ENCODE assay signal across 1 cellular context in the genomic region with DNA sequence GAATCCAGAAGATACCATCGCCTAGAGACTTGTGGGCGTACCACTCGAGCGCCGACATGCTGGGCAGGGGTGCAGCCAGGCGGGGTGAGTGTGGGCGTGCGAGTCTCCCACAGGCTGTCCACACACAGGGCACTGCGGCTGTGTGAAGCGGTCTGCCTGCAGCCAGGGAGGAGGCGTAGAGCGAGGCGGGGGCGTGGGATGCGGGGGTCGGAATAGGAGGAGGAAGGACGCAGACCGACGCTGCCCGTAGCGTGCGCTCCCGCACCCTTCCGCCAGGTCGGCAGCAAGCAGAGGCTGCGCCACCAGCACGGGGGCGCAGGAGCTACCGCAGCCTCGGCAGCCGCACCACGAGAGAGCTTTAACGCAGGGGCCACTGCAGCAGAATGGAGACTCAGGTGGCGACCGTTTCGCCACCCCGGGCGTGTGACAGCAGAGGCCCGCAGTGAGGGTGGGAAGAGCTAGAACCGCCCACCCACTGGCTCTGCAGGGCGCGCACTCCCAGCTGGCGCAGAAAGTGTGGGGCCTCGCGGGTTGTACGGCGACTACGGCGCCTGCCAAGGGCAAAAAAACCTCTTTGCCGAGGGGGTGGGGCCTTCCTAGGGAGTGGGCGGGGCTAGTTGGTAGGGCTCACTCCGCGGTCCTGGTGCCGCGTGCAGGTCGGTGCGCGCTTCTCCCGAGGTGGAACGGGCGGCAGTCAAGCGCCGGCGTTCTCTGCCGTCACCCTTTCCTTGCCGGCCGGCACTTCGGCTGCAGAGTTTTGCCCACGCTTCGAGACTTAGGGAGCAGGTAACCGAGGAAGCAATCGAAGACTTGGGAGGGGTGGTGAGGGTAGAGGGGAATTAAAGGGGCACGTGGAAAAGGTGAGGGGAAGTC.
TF ChIP-seq lines count a peak whose summit lies in the region.

A gene (minus strand): TSS at position 537 of the 873 bp plus-strand sequence. CDS start 479 bp downstream, at position 58.
A gene with protein sequence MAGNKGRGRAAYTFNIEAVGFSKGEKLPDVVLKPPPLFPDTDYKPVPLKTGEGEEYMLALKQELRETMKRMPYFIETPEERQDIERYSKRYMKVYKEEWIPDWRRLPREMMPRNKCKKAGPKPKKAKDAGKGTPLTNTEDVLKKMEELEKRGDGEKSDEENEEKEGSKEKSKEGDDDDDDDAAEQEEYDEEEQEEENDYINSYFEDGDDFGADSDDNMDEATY (plus strand): TSS at position 630 of the 873 bp plus-strand sequence. CDS start 10,704 bp downstream, outside the sequence.

TF ChIP-seq in HepG2, 621 proteins besides CTCF, POLR2A, EP300 and RAD21 (continued from another document and continues in another):
- TF ChIP-seq, protein P1, sequence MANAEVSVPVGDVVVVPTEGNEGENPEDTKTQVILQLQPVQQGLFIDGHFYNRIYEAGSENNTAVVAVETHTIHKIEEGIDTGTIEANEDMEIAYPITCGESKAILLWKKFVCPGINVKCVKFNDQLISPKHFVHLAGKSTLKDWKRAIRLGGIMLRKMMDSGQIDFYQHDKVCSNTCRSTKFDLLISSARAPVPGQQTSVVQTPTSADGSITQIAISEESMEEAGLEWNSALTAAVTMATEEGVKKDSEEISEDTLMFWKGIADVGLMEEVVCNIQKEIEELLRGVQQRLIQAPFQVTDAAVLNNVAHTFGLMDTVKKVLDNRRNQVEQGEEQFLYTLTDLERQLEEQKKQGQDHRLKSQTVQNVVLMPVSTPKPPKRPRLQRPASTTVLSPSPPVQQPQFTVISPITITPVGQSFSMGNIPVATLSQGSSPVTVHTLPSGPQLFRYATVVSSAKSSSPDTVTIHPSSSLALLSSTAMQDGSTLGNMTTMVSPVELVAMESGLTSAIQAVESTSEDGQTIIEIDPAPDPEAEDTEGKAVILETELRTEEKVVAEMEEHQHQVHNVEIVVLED (CRISPR knock-in tag; IDR thresholded peaks at IDR 0.05; ENCODE audit: borderline replicate concordance) = peak; percentile 95
- TF ChIP-seq ZKSCAN8 (CRISPR knock-in tag; IDR thresholded peaks at IDR 0.05; ENCODE audit: borderline replicate concordance) = no peak
- peak; percentile 79; the same call in 1 of the 2 replicates for TF ChIP-seq MTF1 (CRISPR knock-in tag; IDR thresholded peaks at IDR 0.05)
- peak; percentile 65; the same call in 1 of the 2 replicates for TF ChIP-seq ZNF616 (CRISPR knock-in tag; IDR thresholded peaks at IDR 0.05; ENCODE audit: low read depth)
- TF ChIP-seq ZFAT (CRISPR knock-in tag; conservative IDR thresholded peaks at IDR 0.05) = no peak
- peak; percentile 12; the same call in 1 of the 2 replicates for TF ChIP-seq BRD4 (CRISPR knock-in tag; IDR thresholded peaks at IDR 0.05)
- 0 out of 2 replicates have a peak, but pooled peaks have one; percentile 18 for TF ChIP-seq ZNF3 (CRISPR knock-in tag; IDR thresholded peaks at IDR 0.05)
- TF ChIP-seq, protein P2, sequence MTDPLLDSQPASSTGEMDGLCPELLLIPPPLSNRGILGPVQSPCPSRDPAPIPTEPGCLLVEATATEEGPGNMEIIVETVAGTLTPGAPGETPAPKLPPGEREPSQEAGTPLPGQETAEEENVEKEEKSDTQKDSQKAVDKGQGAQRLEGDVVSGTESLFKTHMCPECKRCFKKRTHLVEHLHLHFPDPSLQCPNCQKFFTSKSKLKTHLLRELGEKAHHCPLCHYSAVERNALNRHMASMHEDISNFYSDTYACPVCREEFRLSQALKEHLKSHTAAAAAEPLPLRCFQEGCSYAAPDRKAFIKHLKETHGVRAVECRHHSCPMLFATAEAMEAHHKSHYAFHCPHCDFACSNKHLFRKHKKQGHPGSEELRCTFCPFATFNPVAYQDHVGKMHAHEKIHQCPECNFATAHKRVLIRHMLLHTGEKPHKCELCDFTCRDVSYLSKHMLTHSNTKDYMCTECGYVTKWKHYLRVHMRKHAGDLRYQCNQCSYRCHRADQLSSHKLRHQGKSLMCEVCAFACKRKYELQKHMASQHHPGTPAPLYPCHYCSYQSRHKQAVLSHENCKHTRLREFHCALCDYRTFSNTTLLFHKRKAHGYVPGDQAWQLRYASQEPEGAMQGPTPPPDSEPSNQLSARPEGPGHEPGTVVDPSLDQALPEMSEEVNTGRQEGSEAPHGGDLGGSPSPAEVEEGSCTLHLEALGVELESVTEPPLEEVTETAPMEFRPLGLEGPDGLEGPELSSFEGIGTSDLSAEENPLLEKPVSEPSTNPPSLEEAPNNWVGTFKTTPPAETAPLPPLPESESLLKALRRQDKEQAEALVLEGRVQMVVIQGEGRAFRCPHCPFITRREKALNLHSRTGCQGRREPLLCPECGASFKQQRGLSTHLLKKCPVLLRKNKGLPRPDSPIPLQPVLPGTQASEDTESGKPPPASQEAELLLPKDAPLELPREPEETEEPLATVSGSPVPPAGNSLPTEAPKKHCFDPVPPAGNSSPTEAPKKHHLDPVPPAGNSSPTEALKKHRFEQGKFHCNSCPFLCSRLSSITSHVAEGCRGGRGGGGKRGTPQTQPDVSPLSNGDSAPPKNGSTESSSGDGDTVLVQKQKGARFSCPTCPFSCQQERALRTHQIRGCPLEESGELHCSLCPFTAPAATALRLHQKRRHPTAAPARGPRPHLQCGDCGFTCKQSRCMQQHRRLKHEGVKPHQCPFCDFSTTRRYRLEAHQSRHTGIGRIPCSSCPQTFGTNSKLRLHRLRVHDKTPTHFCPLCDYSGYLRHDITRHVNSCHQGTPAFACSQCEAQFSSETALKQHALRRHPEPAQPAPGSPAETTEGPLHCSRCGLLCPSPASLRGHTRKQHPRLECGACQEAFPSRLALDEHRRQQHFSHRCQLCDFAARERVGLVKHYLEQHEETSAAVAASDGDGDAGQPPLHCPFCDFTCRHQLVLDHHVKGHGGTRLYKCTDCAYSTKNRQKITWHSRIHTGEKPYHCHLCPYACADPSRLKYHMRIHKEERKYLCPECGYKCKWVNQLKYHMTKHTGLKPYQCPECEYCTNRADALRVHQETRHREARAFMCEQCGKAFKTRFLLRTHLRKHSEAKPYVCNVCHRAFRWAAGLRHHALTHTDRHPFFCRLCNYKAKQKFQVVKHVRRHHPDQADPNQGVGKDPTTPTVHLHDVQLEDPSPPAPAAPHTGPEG (CRISPR knock-in tag; IDR thresholded peaks at IDR 0.05) = no peak; the same call in none of the 2 replicates
- peak; percentile 91; the same call in 1 of the 2 replicates for TF ChIP-seq ZNF33B (CRISPR knock-in tag; IDR thresholded peaks at IDR 0.05)
- TF ChIP-seq HIVEP1 (CRISPR knock-in tag; IDR thresholded peaks at IDR 0.05) = peak; percentile 71; the same call in 1 of the 2 replicates
- peak; percentile 91; the same call in 1 of the 2 replicates for TF ChIP-seq ZNF788 (CRISPR knock-in tag; IDR thresholded peaks at IDR 0.05; ENCODE audit: borderline replicate concordance)
- 0 out of 2 replicates have a peak, but pooled peaks have one; percentile 10 for TF ChIP-seq ELF4 (CRISPR knock-in tag; IDR thresholded peaks at IDR 0.05; ENCODE audit: borderline replicate concordance)
- peak; percentile 68 for TF ChIP-seq MED1 (CRISPR knock-in tag; IDR thresholded peaks at IDR 0.05)
- TF ChIP-seq ZNF672 (CRISPR knock-in tag; IDR thresholded peaks at IDR 0.05) = 0 out of 2 replicates have a peak, but pooled peaks have one; percentile 21
- TF ChIP-seq, protein P3, sequence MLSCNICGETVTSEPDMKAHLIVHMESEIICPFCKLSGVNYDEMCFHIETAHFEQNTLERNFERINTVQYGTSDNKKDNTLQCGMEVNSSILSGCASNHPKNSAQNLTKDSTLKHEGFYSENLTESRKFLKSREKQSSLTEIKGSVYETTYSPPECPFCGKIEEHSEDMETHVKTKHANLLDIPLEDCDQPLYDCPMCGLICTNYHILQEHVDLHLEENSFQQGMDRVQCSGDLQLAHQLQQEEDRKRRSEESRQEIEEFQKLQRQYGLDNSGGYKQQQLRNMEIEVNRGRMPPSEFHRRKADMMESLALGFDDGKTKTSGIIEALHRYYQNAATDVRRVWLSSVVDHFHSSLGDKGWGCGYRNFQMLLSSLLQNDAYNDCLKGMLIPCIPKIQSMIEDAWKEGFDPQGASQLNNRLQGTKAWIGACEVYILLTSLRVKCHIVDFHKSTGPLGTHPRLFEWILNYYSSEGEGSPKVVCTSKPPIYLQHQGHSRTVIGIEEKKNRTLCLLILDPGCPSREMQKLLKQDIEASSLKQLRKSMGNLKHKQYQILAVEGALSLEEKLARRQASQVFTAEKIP (CRISPR knock-in tag; IDR thresholded peaks at IDR 0.05; ENCODE audit: borderline replicate concordance) = no peak
- peak; percentile 37; the same call in 1 of the 2 replicates for TF ChIP-seq NFKBIZ (CRISPR knock-in tag; IDR thresholded peaks at IDR 0.05)
- TF ChIP-seq SETDB1 (CRISPR knock-in tag; IDR thresholded peaks at IDR 0.05; ENCODE audit: borderline replicate concordance) = peak; percentile 51; the same call in 1 of the 2 replicates
- 0 out of 2 replicates have a peak, but pooled peaks have one; percentile 51 for TF ChIP-seq DNMT3B (CRISPR knock-in tag; conservative IDR thresholded peaks at IDR 0.05)
- TF ChIP-seq, protein P4, sequence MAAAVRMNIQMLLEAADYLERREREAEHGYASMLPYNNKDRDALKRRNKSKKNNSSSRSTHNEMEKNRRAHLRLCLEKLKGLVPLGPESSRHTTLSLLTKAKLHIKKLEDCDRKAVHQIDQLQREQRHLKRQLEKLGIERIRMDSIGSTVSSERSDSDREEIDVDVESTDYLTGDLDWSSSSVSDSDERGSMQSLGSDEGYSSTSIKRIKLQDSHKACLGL (CRISPR knock-in tag; IDR thresholded peaks at IDR 0.05) = peak; percentile 74
- 0 out of 2 replicates have a peak, but pooled peaks have one; percentile 18 for TF ChIP-seq ZNF839 (CRISPR knock-in tag; IDR thresholded peaks at IDR 0.05; ENCODE audit: borderline replicate concordance)
- TF ChIP-seq TP53 (CRISPR knock-in tag; conservative IDR thresholded peaks at IDR 0.05) = peak; percentile 9; the same call in 1 of the 2 replicates
- no peak for TF ChIP-seq ZEB1 (IDR thresholded peaks at IDR 0.05; ENCODE audit: insufficient replicate concordance, low read depth)
- peak; percentile 76; the same call in 1 of the 2 replicates for TF ChIP-seq KAT7 (CRISPR knock-in tag; IDR thresholded peaks at IDR 0.05; ENCODE audit: borderline replicate concordance)
- TF ChIP-seq ZNF605 (CRISPR knock-in tag; IDR thresholded peaks at IDR 0.05) = peak; percentile 89
- TF ChIP-seq ELF3 (CRISPR knock-in tag; IDR thresholded peaks at IDR 0.05) = peak; percentile 63; the same call in 1 of the 2 replicates
- peak; percentile 75 for TF ChIP-seq ZNF883 (CRISPR knock-in tag; IDR thresholded peaks at IDR 0.05; ENCODE audit: not compliant biosample characterization)
- peak; percentile 73; the same call in 1 of the 2 replicates for TF ChIP-seq CENPT (CRISPR knock-in tag; IDR thresholded peaks at IDR 0.05; ENCODE audit: low read depth)
- TF ChIP-seq BRCA1 (CRISPR knock-in tag; IDR thresholded peaks at IDR 0.05) = 0 out of 2 replicates have a peak, but pooled peaks have one; percentile 15
- 0 out of 2 replicates have a peak, but pooled peaks have one; percentile 60 for TF ChIP-seq ZNF678 (CRISPR knock-in tag; IDR thresholded peaks at IDR 0.05)
- 0 out of 2 replicates have a peak, but pooled peaks have one; percentile 18 for TF ChIP-seq ZNF766 (CRISPR knock-in tag; IDR thresholded peaks at IDR 0.05; ENCODE audit: borderline replicate concordance)
- TF ChIP-seq, protein P5, sequence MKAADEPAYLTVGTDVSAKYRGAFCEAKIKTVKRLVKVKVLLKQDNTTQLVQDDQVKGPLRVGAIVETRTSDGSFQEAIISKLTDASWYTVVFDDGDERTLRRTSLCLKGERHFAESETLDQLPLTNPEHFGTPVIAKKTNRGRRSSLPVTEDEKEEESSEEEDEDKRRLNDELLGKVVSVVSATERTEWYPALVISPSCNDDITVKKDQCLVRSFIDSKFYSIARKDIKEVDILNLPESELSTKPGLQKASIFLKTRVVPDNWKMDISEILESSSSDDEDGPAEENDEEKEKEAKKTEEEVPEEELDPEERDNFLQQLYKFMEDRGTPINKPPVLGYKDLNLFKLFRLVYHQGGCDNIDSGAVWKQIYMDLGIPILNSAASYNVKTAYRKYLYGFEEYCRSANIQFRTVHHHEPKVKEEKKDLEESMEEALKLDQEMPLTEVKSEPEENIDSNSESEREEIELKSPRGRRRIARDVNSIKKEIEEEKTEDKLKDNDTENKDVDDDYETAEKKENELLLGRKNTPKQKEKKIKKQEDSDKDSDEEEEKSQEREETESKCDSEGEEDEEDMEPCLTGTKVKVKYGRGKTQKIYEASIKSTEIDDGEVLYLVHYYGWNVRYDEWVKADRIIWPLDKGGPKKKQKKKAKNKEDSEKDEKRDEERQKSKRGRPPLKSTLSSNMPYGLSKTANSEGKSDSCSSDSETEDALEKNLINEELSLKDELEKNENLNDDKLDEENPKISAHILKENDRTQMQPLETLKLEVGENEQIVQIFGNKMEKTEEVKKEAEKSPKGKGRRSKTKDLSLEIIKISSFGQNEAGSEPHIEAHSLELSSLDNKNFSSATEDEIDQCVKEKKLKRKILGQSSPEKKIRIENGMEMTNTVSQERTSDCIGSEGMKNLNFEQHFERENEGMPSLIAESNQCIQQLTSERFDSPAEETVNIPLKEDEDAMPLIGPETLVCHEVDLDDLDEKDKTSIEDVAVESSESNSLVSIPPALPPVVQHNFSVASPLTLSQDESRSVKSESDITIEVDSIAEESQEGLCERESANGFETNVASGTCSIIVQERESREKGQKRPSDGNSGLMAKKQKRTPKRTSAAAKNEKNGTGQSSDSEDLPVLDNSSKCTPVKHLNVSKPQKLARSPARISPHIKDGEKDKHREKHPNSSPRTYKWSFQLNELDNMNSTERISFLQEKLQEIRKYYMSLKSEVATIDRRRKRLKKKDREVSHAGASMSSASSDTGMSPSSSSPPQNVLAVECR (CRISPR knock-in tag; IDR thresholded peaks at IDR 0.05; ENCODE audit: borderline replicate concordance) = peak; percentile 90; the same call in 1 of the 2 replicates
- no peak; the same call in 1 of the 2 replicates for TF ChIP-seq JDP2 (CRISPR knock-in tag; IDR thresholded peaks at IDR 0.05; ENCODE audit: borderline replicate concordance)
- no peak; the same call in none of the 2 replicates for TF ChIP-seq IRX3 (CRISPR knock-in tag; IDR thresholded peaks at IDR 0.05; ENCODE audit: borderline replicate concordance, low read depth)
- TF ChIP-seq NAIF1 (CRISPR knock-in tag; IDR thresholded peaks at IDR 0.05; ENCODE audit: borderline replicate concordance) = peak; percentile 92; the same call in 1 of the 2 replicates
- TF ChIP-seq ZNF782 (CRISPR knock-in tag; IDR thresholded peaks at IDR 0.05; ENCODE audit: borderline replicate concordance) = no peak; the same call in none of the 2 replicates
- peak; percentile 77; the same call in 1 of the 2 replicates for TF ChIP-seq ZNF547 (CRISPR knock-in tag; IDR thresholded peaks at IDR 0.05)
- peak; percentile 20; the same call in 1 of the 2 replicates for TF ChIP-seq ZNF607 (CRISPR knock-in tag; IDR thresholded peaks at IDR 0.05; ENCODE audit: borderline replicate concordance)
- TF ChIP-seq GATAD2A (CRISPR knock-in tag; IDR thresholded peaks at IDR 0.05) = peak; percentile 74
- 0 out of 2 replicates have a peak, but pooled peaks have one; percentile 36 for TF ChIP-seq NFYB (CRISPR knock-in tag; IDR thresholded peaks at IDR 0.05)
- TF ChIP-seq ZNF552 (CRISPR knock-in tag; IDR thresholded peaks at IDR 0.05; ENCODE audit: borderline replicate concordance) = peak; percentile 82; the same call in 1 of the 2 replicates
- TF ChIP-seq, protein P6, sequence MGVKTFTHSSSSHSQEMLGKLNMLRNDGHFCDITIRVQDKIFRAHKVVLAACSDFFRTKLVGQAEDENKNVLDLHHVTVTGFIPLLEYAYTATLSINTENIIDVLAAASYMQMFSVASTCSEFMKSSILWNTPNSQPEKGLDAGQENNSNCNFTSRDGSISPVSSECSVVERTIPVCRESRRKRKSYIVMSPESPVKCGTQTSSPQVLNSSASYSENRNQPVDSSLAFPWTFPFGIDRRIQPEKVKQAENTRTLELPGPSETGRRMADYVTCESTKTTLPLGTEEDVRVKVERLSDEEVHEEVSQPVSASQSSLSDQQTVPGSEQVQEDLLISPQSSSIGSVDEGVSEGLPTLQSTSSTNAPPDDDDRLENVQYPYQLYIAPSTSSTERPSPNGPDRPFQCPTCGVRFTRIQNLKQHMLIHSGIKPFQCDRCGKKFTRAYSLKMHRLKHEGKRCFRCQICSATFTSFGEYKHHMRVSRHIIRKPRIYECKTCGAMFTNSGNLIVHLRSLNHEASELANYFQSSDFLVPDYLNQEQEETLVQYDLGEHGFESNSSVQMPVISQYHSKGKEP (CRISPR knock-in tag; IDR thresholded peaks at IDR 0.05) = no peak
